Comparison of ENCODE assay signal across 8 cellular contexts in the genomic region with DNA sequence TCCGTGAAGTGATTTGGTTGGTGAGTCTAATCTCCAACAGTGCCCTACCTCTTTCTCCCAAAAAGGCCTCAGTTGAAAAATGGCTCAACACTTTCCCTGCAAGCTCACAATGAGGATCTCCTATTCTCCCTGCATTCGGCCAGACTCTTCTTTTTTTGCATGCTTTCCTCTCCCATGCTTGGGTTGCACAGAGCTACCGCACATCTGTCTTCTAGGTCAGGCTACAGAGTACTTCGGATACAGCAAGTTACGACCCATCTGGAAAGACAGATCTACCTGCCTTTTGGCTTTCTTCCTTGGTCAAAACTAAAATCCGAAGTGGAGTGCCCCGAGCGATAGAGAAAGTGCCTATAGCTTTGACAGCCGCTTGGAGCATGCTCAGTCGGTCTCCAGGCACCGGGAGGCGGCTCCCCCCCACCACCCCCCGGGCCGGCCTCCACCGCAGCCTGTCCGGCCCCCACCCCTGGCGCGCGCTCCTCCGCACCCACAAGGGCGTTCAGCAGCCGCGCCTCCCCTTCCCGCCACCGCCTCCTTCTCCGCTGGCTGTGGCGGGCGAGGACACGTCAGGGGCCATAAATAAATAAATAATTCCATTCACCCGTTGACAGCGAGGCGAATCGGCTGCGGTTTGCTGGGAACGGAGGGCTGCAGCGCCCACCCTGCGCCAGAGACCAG. TPM values are rescaled to one million over a fixed set of nuclear protein-coding genes. Genes with fewer than 3 reads are reported as not detected.
DNase-seq lines count a peak whose midpoint lies in the region; ATAC-seq and TF ChIP-seq lines count a peak whose summit lies in the region.

TSS of gene SLC16A7 (plus strand) at position 473 of the 675 bp plus-strand sequence. CDS start 108,773 bp downstream, outside the sequence.

- no peaks in the 10 kb centered on the region for H3K9me3 ChIP-seq in ascending aorta
- H3K9me3 ChIP-seq in vagina, result no peaks in the 10 kb centered on the region

- peak within 1 kb of the TSS; percentile 97 for H3K27ac Mint-ChIP-seq in T-helper 2 cell treated with Interferon-gamma antibody and Interleukin-4, amounts not matched to agents 5 μg/mL and 100 μg/mL, for 36 hours

- peak within 1 kb of the TSS; percentile 64 for H3K9ac ChIP-seq in rectal smooth muscle tissue (ENCODE audit: low read length)

- peak within 1 kb of the TSS; percentile 91 for H3K4me3 Mint-ChIP-seq in T-helper 2 cell treated with Interferon-gamma antibody and Interleukin-4, amounts not matched to agents 5 μg/mL and 100 μg/mL, for 36 hours

- H3K4me1 ChIP-seq in ascending aorta, result peaks cover 0 to 15% of the 10 kb centered on the region in 2 donors
- H3K4me1 ChIP-seq in rectal smooth muscle tissue (ENCODE audit: control insufficient read depth, insufficient read depth, low read length), result peaks cover 3% of the 10 kb centered on the region
- H3K4me1 ChIP-seq in vagina, result peaks cover 40% of the 10 kb centered on the region

- H3K4me1 Mint-ChIP-seq in T-helper 2 cell treated with Interferon-gamma antibody and Interleukin-4, amounts not matched to agents 5 μg/mL and 100 μg/mL, for 36 hours (ENCODE audit: low read depth), result peaks cover 42% of the 10 kb centered on the region

- H3K27ac ChIP-seq in ascending aorta, result peak within 1 kb of the TSS; percentile 98 to 99
- peak within 1 kb of the TSS; percentile 98 for H3K27ac ChIP-seq in rectal smooth muscle tissue (ENCODE audit: low read depth, low read length)
- H3K27ac ChIP-seq in vagina, result peak within 1 kb of the TSS; percentile 91

- peak in 1 of 2 donors; percentile 16 for TF ChIP-seq POLR2A in vagina (IDR thresholded peaks at IDR 0.05)

- H3K27me3 ChIP-seq in ascending aorta (no peaks in the 10 kb centered on the region), rectal smooth muscle tissue (ENCODE audit: control insufficient read depth, insufficient read depth, low read length) (no peaks in the 10 kb centered on the region), vagina (no peaks in the 10 kb centered on the region)

- H3K36me3 ChIP-seq in ascending aorta (no peaks in the 10 kb centered on the region), rectal smooth muscle tissue (ENCODE audit: control insufficient read depth, insufficient read depth, low read length) (no peaks in the 10 kb centered on the region), vagina (no peaks in the 10 kb centered on the region)

- intact Hi-C loops in ascending aorta (cut with DNase I) (loop anchor here (2.0 to 10.0 kb wide), 4 partner anchors 55 to 1171 kb away; no protein-coding TSS in a partner anchor), vagina (cut with DNase I) (loop anchor here (5.0 kb wide), 1 partner anchor 1988 kb away; no protein-coding TSS in a partner anchor)

- no peaks in the 10 kb centered on the region for H3K27me3 Mint-ChIP-seq in T-helper 2 cell treated with Interferon-gamma antibody and Interleukin-4, amounts not matched to agents 5 μg/mL and 100 μg/mL, for 36 hours (ENCODE audit: low read depth)

- peaks cover 29% of the 10 kb centered on the region for H3K36me3 Mint-ChIP-seq in T-helper 2 cell treated with Interferon-gamma antibody and Interleukin-4, amounts not matched to agents 5 μg/mL and 100 μg/mL, for 36 hours (ENCODE audit: low read depth)

- peak in 1 of 3 experiments; percentile 2 for TF ChIP-seq CTCF in ascending aorta (IDR thresholded peaks at IDR 0.05)
- no peak for TF ChIP-seq CTCF in vagina (IDR thresholded peaks at IDR 0.05)

- H3K4me3 ChIP-seq in ascending aorta (peak within 1 kb of the TSS; percentile 81 to 82), rectal smooth muscle tissue (ENCODE audit: low read length) (peak within 1 kb of the TSS; percentile 77), vagina (peak within 1 kb of the TSS; percentile 68 to 83)

- DNase-seq in NCI-H187 treated with DMSO at 0.1 percent for 48 hours (lab: John Stamatoyannopoulos, UW) (peak; percentile 83), ascending aorta (ENCODE audit: low spot score in 2 of 2) (peak; percentile 67 to 96), hepatic stellate cell (ENCODE audit: low spot score) (peak; percentile 79), vagina (ENCODE audit: extremely low spot score in 2 of 2) (peak in 1 of 2 donors; percentile 95)
- peak; percentile 79 for DNase-seq in T-helper 2 cell treated with Interferon-gamma antibody and Interleukin-4, amounts not matched to agents 5 μg/mL and 100 μg/mL, for 36 hours (ENCODE audit: low spot score)

- H3K9me3 Mint-ChIP-seq in T-helper 2 cell treated with Interferon-gamma antibody and Interleukin-4, amounts not matched to agents 5 μg/mL and 100 μg/mL, for 36 hours, result no peaks in the 10 kb centered on the region

- ATAC-seq in GM18499 (IDR thresholded peaks at IDR 0.05; ENCODE audit: insufficient read depth, unreplicated experiment) (peak; percentile 44), HG02885 (IDR thresholded peaks at IDR 0.05; ENCODE audit: poor library complexity, unreplicated experiment) (peak; percentile 69)

RNA-seq across cellular contexts. Expression of gene SLC16A7, which starts in this region (rescaled TPM):
- total RNA-seq in ascending aorta (12.6 TPM), vagina (38.8 TPM)
